In genomic region chr9:13278023-13278367, GRCh38 we compare ENCODE assay signal across 8 cellular contexts. TPM values are rescaled to one million over a fixed set of nuclear protein-coding genes. Genes with fewer than 3 reads are reported as not detected.
DNase-seq lines count a peak whose midpoint lies in the region; ATAC-seq, FAIRE-seq and TF ChIP-seq lines count a peak whose summit lies in the region.

No MANE protein-coding gene starts in this region.

- H3K4me3 ChIP-seq in AG10803 (ENCODE audit: low read length) (peak overlapping the region; percentile 71), RWPE2 (ENCODE audit: severe bottlenecking) (peak overlapping the region; percentile 98), fibroblast of pulmonary artery (replicated peaks; ENCODE audit: low read depth, low read length) (peak overlapping the region; percentile 70), pancreas (peak overlapping the region in 3 of 4 donors; percentile 39 to 63 (median 61))

- H3K36me3 ChIP-seq in RWPE2 (ENCODE audit: low read depth) (no peaks in the 10 kb centered on the region), pancreas (no peaks in the 10 kb centered on the region)

- ATAC-seq in RWPE2 (ENCODE audit: low read depth) (no peak), pancreas (peak in 2 of 4 donors; percentile 6 to 9), HG02610 (IDR thresholded peaks at IDR 0.05; ENCODE audit: unreplicated experiment) (no peak)
- ATAC-seq in activated T-helper 17 cell treated with anti-CD3 and anti-CD28 coated beads, Interleukin-2, amount 50 U/mL, for 72 hours (replicated peaks): no peak

- H3K9me3 Mint-ChIP-seq in activated T-helper 17 cell treated with anti-CD3 and anti-CD28 coated beads, Interleukin-2, amount 50 U/mL, for 72 hours: peaks cover 16% of the 10 kb centered on the region

- H3K4me3 Mint-ChIP-seq in activated T-helper 17 cell treated with anti-CD3 and anti-CD28 coated beads, Interleukin-2, amount 50 U/mL, for 72 hours: no peak overlapping the region

- intact Hi-C loops in pancreas (cut with DNase I): no loop called here

- H3K27ac Mint-ChIP-seq in activated T-helper 17 cell treated with anti-CD3 and anti-CD28 coated beads, Interleukin-2, amount 50 U/mL, for 72 hours: no peak overlapping the region

- no peak for TF ChIP-seq CTCF in AG10803 (conservative IDR thresholded peaks at IDR 0.05; ENCODE audit: low read length)
- TF ChIP-seq CTCF in RWPE2 (IDR thresholded peaks at IDR 0.05; ENCODE audit: poor library complexity, severe bottlenecking): no peak
- no peak for TF ChIP-seq CTCF in fibroblast of pulmonary artery (IDR thresholded peaks at IDR 0.05; ENCODE audit: low read length, missing control alignments)
- TF ChIP-seq CTCF in pancreas (IDR thresholded peaks at IDR 0.05): no peak

- H3K4me1 ChIP-seq in RWPE2 (ENCODE audit: insufficient read depth, poor library complexity, severe bottlenecking) (peaks cover 7% of the 10 kb centered on the region), pancreas (no peaks in the 10 kb centered on the region)

- no peaks in the 10 kb centered on the region for H3K27me3 ChIP-seq in RWPE2 (ENCODE audit: insufficient read depth, poor library complexity, severe bottlenecking)
- no peaks in the 10 kb centered on the region for H3K27me3 ChIP-seq in pancreas

- H3K4me1 Mint-ChIP-seq in activated T-helper 17 cell treated with anti-CD3 and anti-CD28 coated beads, Interleukin-2, amount 50 U/mL, for 72 hours: no peaks in the 10 kb centered on the region

- DNase-seq in AG10803 (ENCODE audit: low read depth) (no peak), RWPE2 (ENCODE audit: low spot score) (no peak), fibroblast of pulmonary artery (ENCODE audit: low read depth) (peak; percentile 80), pancreas (no peak), activated gamma-delta T cell (lab: John Stamatoyannopoulos, UW) (no peak), epidermal melanocyte (ENCODE audit: insufficient read length, low spot score) (no peak)

- H3K27ac ChIP-seq in RWPE2 (ENCODE audit: poor library complexity, severe bottlenecking): no peak overlapping the region
- H3K27ac ChIP-seq in pancreas: peak overlapping the region in 3 of 4 donors; percentile 53 to 81 (median 74)

- H3K9me3 ChIP-seq in RWPE2 (ENCODE audit: severe bottlenecking): no peaks in the 10 kb centered on the region
- no peaks in the 10 kb centered on the region for H3K9me3 ChIP-seq in pancreas

- no peak for FAIRE-seq in pancreas (lab: Jason Lieb, UNC)

- no peaks in the 10 kb centered on the region for H3K36me3 Mint-ChIP-seq in activated T-helper 17 cell treated with anti-CD3 and anti-CD28 coated beads, Interleukin-2, amount 50 U/mL, for 72 hours (ENCODE audit: low read depth)

- 40 to 41% methylated on average over 10 of the region's 10 CpGs for WGBS in pancreas, 2 donors

- H3K27me3 Mint-ChIP-seq in activated T-helper 17 cell treated with anti-CD3 and anti-CD28 coated beads, Interleukin-2, amount 50 U/mL, for 72 hours: peaks cover 14% of the 10 kb centered on the region

RNA-seq across cellular contexts. Expression of gene MPDZ, which starts 1.5 kb away (rescaled TPM):
- 1 to 10 TPM; 2.7 to 9.5 (median 4.4) TPM for total RNA-seq in pancreas
- 1 to 10 TPM; 3.9 to 8.1 TPM for polyA plus RNA-seq in pancreas
- not detected for total RNA-seq in activated T-helper 17 cell treated with anti-CD3 and anti-CD28 coated beads, Interleukin-2, amount 50 U/mL, for 72 hours
